11 cellular contexts compared by ENCODE assay signal in the genomic region with DNA sequence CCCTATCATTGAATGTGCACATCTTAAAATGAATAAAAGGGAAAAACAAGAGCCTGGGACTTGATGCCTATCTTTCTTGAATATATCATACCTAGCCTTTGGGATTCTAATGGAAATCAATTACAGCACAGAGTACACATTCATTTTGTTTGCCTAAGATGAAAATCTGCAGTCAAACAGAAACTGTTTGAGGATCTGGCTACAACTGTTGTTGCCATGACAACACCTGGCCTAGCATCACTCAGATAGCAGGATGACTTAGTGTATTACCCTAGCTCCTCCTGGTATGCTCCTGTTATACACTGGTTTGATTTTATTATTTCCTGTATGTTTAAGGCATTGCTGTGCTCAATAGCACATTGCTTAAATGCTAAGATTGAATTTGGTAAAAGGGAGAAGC.
A peak's percentile ranks its signal among the peaks of the same experiment; 100 is the strongest.
DNase-seq lines count a peak whose midpoint lies in the region; ATAC-seq and TF ChIP-seq lines count a peak whose summit lies in the region.
"Had no signal": no experiment of that assay in that cellular context is flagged by ENCODE, and none has a peak within 500 bp of the region (broad histone marks: within the 10 kb centered on the region; RNA-seq: fewer than 3 reads in every experiment).

No MANE protein-coding gene starts in this region.

- no peak overlapping the region for H3K27ac Mint-ChIP-seq in natural killer cell treated with Interleukin-12 subunit alpha and Interleukin-12 subunit beta and Interleukin-15 and Interleukin-18, amount 100 ng/mL, for 72 hours
- no peak overlapping the region for H3K27ac Mint-ChIP-seq in glutamatergic neuron (ENCODE audit: unreplicated experiment)

- ATAC-seq in GM19455 (IDR thresholded peaks at IDR 0.05; ENCODE audit: unreplicated experiment) (peak; percentile 53), HG03520 (IDR thresholded peaks at IDR 0.05; ENCODE audit: unreplicated experiment) (peak; percentile 81), left cardiac atrium (no peak)
- no peak for ATAC-seq in natural killer cell treated with Interleukin-12 subunit alpha and Interleukin-12 subunit beta and Interleukin-15 and Interleukin-18, amount 100 ng/mL, for 72 hours
- ATAC-seq: Panc1 had no signal

- intact Hi-C loops in left cardiac atrium (cut with DNase I), result no loop called here

- no peaks in the 10 kb centered on the region for H3K27me3 Mint-ChIP-seq in natural killer cell treated with Interleukin-12 subunit alpha and Interleukin-12 subunit beta and Interleukin-15 and Interleukin-18, amount 100 ng/mL, for 72 hours
- no peaks in the 10 kb centered on the region for H3K27me3 Mint-ChIP-seq in glutamatergic neuron (ENCODE audit: unreplicated experiment)

- TF ChIP-seq CTCF in VCaP (conservative IDR thresholded peaks at IDR 0.05) (no peak), glutamatergic neuron (IDR thresholded peaks at IDR 0.05; ENCODE audit: partially characterized antibody, unreplicated experiment) (no peak)

- no peaks in the 10 kb centered on the region for H3K36me3 Mint-ChIP-seq in natural killer cell treated with Interleukin-12 subunit alpha and Interleukin-12 subunit beta and Interleukin-15 and Interleukin-18, amount 100 ng/mL, for 72 hours
- H3K36me3 Mint-ChIP-seq in glutamatergic neuron (ENCODE audit: unreplicated experiment), result peaks cover 26% of the 10 kb centered on the region

- in situ Hi-C loops in G401 (cut with HindIII; ENCODE audit: low sequenced_read_pairs), result no loop called here

- no peaks in the 10 kb centered on the region for H3K4me1 Mint-ChIP-seq in natural killer cell treated with Interleukin-12 subunit alpha and Interleukin-12 subunit beta and Interleukin-15 and Interleukin-18, amount 100 ng/mL, for 72 hours (ENCODE audit: low read depth in 2 of 2)
- no peaks in the 10 kb centered on the region for H3K4me1 Mint-ChIP-seq in glutamatergic neuron (ENCODE audit: low read depth, unreplicated experiment)

- H3K9me3 Mint-ChIP-seq in natural killer cell treated with Interleukin-12 subunit alpha and Interleukin-12 subunit beta and Interleukin-15 and Interleukin-18, amount 100 ng/mL, for 72 hours, result peaks cover 13% of the 10 kb centered on the region
- peaks cover 3% of the 10 kb centered on the region for H3K9me3 Mint-ChIP-seq in glutamatergic neuron (ENCODE audit: unreplicated experiment)

- H3K4me3 Mint-ChIP-seq in natural killer cell treated with Interleukin-12 subunit alpha and Interleukin-12 subunit beta and Interleukin-15 and Interleukin-18, amount 100 ng/mL, for 72 hours, result no peak overlapping the region
- no peak overlapping the region for H3K4me3 Mint-ChIP-seq in glutamatergic neuron (ENCODE audit: unreplicated experiment)

- H3K27ac ChIP-seq in VCaP, result peak overlapping the region; percentile 99

- DNase-seq in G401 (ENCODE audit: low spot score), result peak; percentile 44
- no peak for DNase-seq in natural killer cell treated with Interleukin-12 subunit alpha and Interleukin-12 subunit beta and Interleukin-15 and Interleukin-18, amount 100 ng/mL, for 72 hours (ENCODE audit: low spot score)
- no peak for DNase-seq in AG20443 (ENCODE audit: low spot score)
- no peak for DNase-seq in glutamatergic neuron
- DNase-seq in left cardiac atrium, result no peak
- DNase-seq: DND-41; stimulated activated CD4-positive, alpha-beta T cell treated with anti-CD3 and anti-CD28 coated beads, Interleukin-12 subunit alpha, Interleukin-12 subunit beta, amount 100 ng/mL, for 4 hours had no signal

Comparison
In these comparisons a context has a peak if more than half of its experiments do, and no peak if none do; other contexts are left out.
1. ATAC-seq: peak in GM19455 (single experiment) and HG03520 (single experiment); none in natural killer cell treated with Interleukin-12 subunit alpha and Interleukin-12 subunit beta and Interleukin-15 and Interleukin-18, amount 100 ng/mL, for 72 hours (0 of 2) and left cardiac atrium (0 of 2).